ENCODE assay signal across 8 cellular contexts in genomic region chr5:54743997-54744788, GRCh38.
DNase-seq lines count a peak whose midpoint lies in the region; ATAC-seq and TF ChIP-seq lines count a peak whose summit lies in the region.

No MANE protein-coding gene starts in this region.

- TF ChIP-seq CTCF in epithelial cell of proximal tubule (conservative IDR thresholded peaks at IDR 0.05; ENCODE audit: low read depth, low read length) (no peak), nephron (IDR thresholded peaks at IDR 0.05; ENCODE audit: unreplicated experiment in 3 of 3) (no peak), type B pancreatic cell (conservative IDR thresholded peaks at IDR 0.05) (no peak), Caco-2 (IDR thresholded peaks at IDR 0.05; ENCODE audit: insufficient read depth in 1 of 2, low read depth in 1 of 2, low read length in 1 of 2, severe bottlenecking in 1 of 2, unreplicated experiment in 1 of 2) (no peak)

- peak; percentile 66 for ATAC-seq in GM21717 (IDR thresholded peaks at IDR 0.05; ENCODE audit: unreplicated experiment)

- DNase-seq in CD4-positive, alpha-beta memory T cell: peak; percentile 69 to 78 (median 75)
- DNase-seq in LHCN-M2 (ENCODE audit: low read depth): peak; percentile 95
- peak; percentile 20 to 28 for DNase-seq in activated CD8-positive, alpha-beta memory T cell treated with anti-CD3 and anti-CD28 coated beads for 4 hours (ENCODE audit: low read depth in 2 of 2)
- peak; percentile 57 for DNase-seq in epithelial cell of proximal tubule (ENCODE audit: low read depth)
- no peak for DNase-seq in type B pancreatic cell (ENCODE audit: extremely low spot score, unreplicated experiment)
- no peak for DNase-seq in Caco-2

- intact Hi-C loops in CD4-positive, alpha-beta memory T cell (cut with micrococcal nuclease): loop anchor here (1.0 to 10.0 kb wide), 6 partner anchors 47 to 433 kb away; partner anchors contain the start of genes ARL15 and SNX18
- intact Hi-C loops in Caco-2 (cut with micrococcal nuclease; ENCODE audit: unreplicated experiment): no loop called here

- peaks cover 25 to 42% (median 33%) of the 10 kb centered on the region in 4 donors for H3K4me1 Mint-ChIP-seq in CD4-positive, alpha-beta memory T cell
- H3K4me1 Mint-ChIP-seq in nephron: peaks cover 9% of the 10 kb centered on the region
- peaks cover 18% of the 10 kb centered on the region for H3K4me1 Mint-ChIP-seq in type B pancreatic cell (ENCODE audit: unreplicated experiment)
- no peaks in the 10 kb centered on the region for H3K4me1 Mint-ChIP-seq in Caco-2 (ENCODE audit: low read depth, unreplicated experiment)

- CTCF ChIA-PET in CD4-positive, alpha-beta memory T cell (lab: Charles Lee; ENCODE audit: partially characterized antibody): interaction anchor here (0.7 to 3.6 kb wide), 13 partner anchors 12 to 227 kb away, joined by 3 to 30 read pairs (median 5); partner anchors contain the start of gene SNX18
- CTCF ChIA-PET in Caco-2 (lab: Charles Lee): no interaction called here

- no peaks in the 10 kb centered on the region for H3K9me3 ChIP-seq in CD4-positive, alpha-beta memory T cell (ENCODE audit: control insufficient read depth in 1 of 2, low read length in 2 of 2)
- H3K9me3 ChIP-seq in Caco-2: no peaks in the 10 kb centered on the region

- peaks cover 0 to 2% (median 0%) of the 10 kb centered on the region in 8 donors for H3K9me3 Mint-ChIP-seq in CD4-positive, alpha-beta memory T cell
- H3K9me3 Mint-ChIP-seq in nephron (no peaks in the 10 kb centered on the region), type B pancreatic cell (no peaks in the 10 kb centered on the region), Caco-2 (ENCODE audit: unreplicated experiment) (no peaks in the 10 kb centered on the region)

- peak overlapping the region; percentile 82 to 93 (median 84) for H3K27ac Mint-ChIP-seq in CD4-positive, alpha-beta memory T cell
- H3K27ac Mint-ChIP-seq in nephron (peak overlapping the region; percentile 78 to 90 (median 85)), type B pancreatic cell (peak overlapping the region; percentile 89), Caco-2 (ENCODE audit: unreplicated experiment) (no peak overlapping the region)

- H3K27me3 Mint-ChIP-seq in CD4-positive, alpha-beta memory T cell: no peaks in the 10 kb centered on the region
- H3K27me3 Mint-ChIP-seq in nephron (ENCODE audit: low read depth) (no peaks in the 10 kb centered on the region), type B pancreatic cell (no peaks in the 10 kb centered on the region), Caco-2 (ENCODE audit: insufficient read depth, unreplicated experiment) (peaks cover 3% of the 10 kb centered on the region)

- H3K36me3 Mint-ChIP-seq in CD4-positive, alpha-beta memory T cell: peaks cover 0 to 3% of the 10 kb centered on the region in 2 donors
- no peaks in the 10 kb centered on the region for H3K36me3 Mint-ChIP-seq in nephron (ENCODE audit: low read depth)
- H3K36me3 Mint-ChIP-seq in type B pancreatic cell: no peaks in the 10 kb centered on the region
- peaks cover 4% of the 10 kb centered on the region for H3K36me3 Mint-ChIP-seq in Caco-2 (ENCODE audit: insufficient read depth, unreplicated experiment)

- H3K27ac ChIP-seq in CD4-positive, alpha-beta memory T cell (ENCODE audit: low read depth, low read length): peak overlapping the region; percentile 20

- peak overlapping the region; percentile 24 to 84 (median 60) for H3K4me3 Mint-ChIP-seq in CD4-positive, alpha-beta memory T cell
- H3K4me3 Mint-ChIP-seq in nephron: no peak overlapping the region
- peak overlapping the region; percentile 36 for H3K4me3 Mint-ChIP-seq in type B pancreatic cell
- H3K4me3 Mint-ChIP-seq in Caco-2 (ENCODE audit: unreplicated experiment): no peak overlapping the region

- H3K4me3 ChIP-seq in CD4-positive, alpha-beta memory T cell (ENCODE audit: low read length in 2 of 2): no peak overlapping the region
- H3K4me3 ChIP-seq in epithelial cell of proximal tubule (ENCODE audit: low read depth, low read length) (no peak overlapping the region), Caco-2 (ENCODE audit: low read depth, low read length) (no peak overlapping the region)

- BruUV-seq in Caco-2 (replicated peaks; lab: Mats Ljungman, UMichigan): no TSS peak

- no peaks in the 10 kb centered on the region for H3K36me3 ChIP-seq in CD4-positive, alpha-beta memory T cell (ENCODE audit: insufficient read depth, low read length)
- no peaks in the 10 kb centered on the region for H3K36me3 ChIP-seq in Caco-2 (ENCODE audit: control insufficient read depth, insufficient read depth, low read length)

- POLR2A ChIA-PET in CD4-positive, alpha-beta memory T cell (lab: Charles Lee; ENCODE audit: partially characterized antibody): interaction anchor here (0.7 to 4.9 kb wide), 27 partner anchors 9 to 352 kb away, joined by 3 to 45 read pairs (median 5); partner anchors contain the start of gene SNX18
- POLR2A ChIA-PET in Caco-2 (lab: Charles Lee): no interaction called here

- H3K4me1 ChIP-seq in CD4-positive, alpha-beta memory T cell (ENCODE audit: insufficient read depth, low read length): peaks cover 49% of the 10 kb centered on the region
- H3K4me1 ChIP-seq in Caco-2: peaks cover 24% of the 10 kb centered on the region

- no peaks in the 10 kb centered on the region for H3K27me3 ChIP-seq in CD4-positive, alpha-beta memory T cell (ENCODE audit: insufficient read depth, low read length)
- no peaks in the 10 kb centered on the region for H3K27me3 ChIP-seq in Caco-2 (replicated peaks; ENCODE audit: control insufficient read depth, insufficient read depth, low read length)

Comparison
In these comparisons a context has a peak if more than half of its experiments do, and no peak if none do; other contexts are left out.
1. DNase-seq: peak in CD4-positive, alpha-beta memory T cell (5 of 5), LHCN-M2 (single experiment), activated CD8-positive, alpha-beta memory T cell treated with anti-CD3 and anti-CD28 coated beads for 4 hours (2 of 2) and epithelial cell of proximal tubule (single experiment); none in type B pancreatic cell (single experiment) and Caco-2 (0 of 2).
2. H3K4me3 Mint-ChIP-seq: peak in CD4-positive, alpha-beta memory T cell (8 of 8) and type B pancreatic cell (single experiment); none in nephron (0 of 3) and Caco-2 (single experiment).